Comparison of ENCODE assay signal across 24 cellular contexts in genomic region chr1:241270016-241270415, GRCh38.
"Had no signal": no experiment of that assay in that cellular context is flagged by ENCODE, and none has a peak within 500 bp of the region (broad histone marks: within the 10 kb centered on the region; RNA-seq: fewer than 3 reads in every experiment).

No MANE protein-coding gene starts in this region.

- ATAC-seq: activated CD4-positive, alpha-beta T cell treated with anti-CD3 and anti-CD28 coated beads for 36 hours; activated CD4-positive, CD25-positive, alpha-beta regulatory T cell treated with anti-CD3 and anti-CD28 coated beads, Interleukin-2, amount 50 U/mL, for 24 hours; activated CD8-positive, alpha-beta T cell treated with anti-CD3 and anti-CD28 coated beads, Interleukin-2, amount 10 ng/mL, durations not matched to agents 7 days and 5 days; activated naive CD4-positive, alpha-beta T cell treated with anti-CD3 and anti-CD28 coated beads, Interleukin-2, amount 50 U/mL, for 72 hours; body of pancreas; Panc1; WTC11 had no signal

- H3K27me3 Mint-ChIP-seq: activated CD4-positive, alpha-beta T cell treated with anti-CD3 and anti-CD28 coated beads for 36 hours; activated CD4-positive, alpha-beta T cell treated with anti-CD3 and anti-CD28 coated beads, Interleukin-2, amount 10 ng/mL, durations not matched to agents 7 days and 5 days; activated T-cell treated with anti-CD3 and anti-CD28 coated beads, Interleukin-2, amount 50 U/mL, for 24 hours had no signal

- H3K27ac Mint-ChIP-seq: activated CD4-positive, alpha-beta T cell treated with anti-CD3 and anti-CD28 coated beads for 36 hours; activated CD4-positive, alpha-beta T cell treated with anti-CD3 and anti-CD28 coated beads, Interleukin-2, amount 10 ng/mL, durations not matched to agents 7 days and 5 days; activated CD8-positive, alpha-beta T cell treated with anti-CD3 and anti-CD28 coated beads, Interleukin-2, amount 10 ng/mL, durations not matched to agents 7 days and 5 days; activated naive CD4-positive, alpha-beta T cell treated with anti-CD3 and anti-CD28 coated beads for 36 hours; activated naive CD4-positive, alpha-beta T cell treated with anti-CD3 and anti-CD28 coated beads, Interleukin-2, amount 50 U/mL, for 72 hours; activated T-cell treated with anti-CD3 and anti-CD28 coated beads, Interleukin-2, amount 50 U/mL, for 24 hours; activated T-helper 1 cell treated with anti-CD3 and anti-CD28 coated beads, Interleukin-12 subunit alpha, Interleukin-12 subunit beta, Interleukin-2, Interleukin-4 antibody, amounts not matched to agents 30 ng/mL and 10 ng/mL and 1 ng/mL, durations not matched to agents 14 hours and 24 hours and 36 hours; WTC11 had no signal

- DNase-seq: activated CD4-positive, alpha-beta T cell treated with anti-CD3 and anti-CD28 coated beads for 36 hours; activated CD4-positive, alpha-beta T cell treated with anti-CD3 and anti-CD28 coated beads, Interleukin-2, amount 10 ng/mL, durations not matched to agents 7 days and 5 days; activated CD4-positive, alpha-beta T cell treated with anti-CD3 and anti-CD28 coated beads, Interleukin-2, amount 50 U/mL, for 48 hours; activated CD8-positive, alpha-beta T cell treated with anti-CD3 and anti-CD28 coated beads, Interleukin-2, amount 10 ng/mL, durations not matched to agents 7 days and 5 days; activated gamma-delta T cell treated with Interleukin-2 at 50 U/mL for 16 hours; activated naive CD4-positive, alpha-beta T cell treated with anti-CD3 and anti-CD28 coated beads for 36 hours; activated T-cell treated with anti-CD3 and anti-CD28 coated beads, Interleukin-2, amount 50 U/mL, for 24 hours; adrenal gland; body of pancreas; Karpas-422; KBM-7; NCI-H1048; NCI-H1417; NCI-H187 treated with DMSO at 0.1 percent for 48 hours; NCI-H2171; NCI-H446; NCI-H510A treated with DMSO at 0.1 percent for 48 hours; SHP77; SJCRH30 had no signal

- H3K4me3 Mint-ChIP-seq: activated CD4-positive, alpha-beta T cell treated with anti-CD3 and anti-CD28 coated beads for 36 hours; activated CD4-positive, alpha-beta T cell treated with anti-CD3 and anti-CD28 coated beads, Interleukin-2, amount 10 ng/mL, durations not matched to agents 7 days and 5 days; activated CD8-positive, alpha-beta T cell treated with anti-CD3 and anti-CD28 coated beads, Interleukin-2, amount 10 ng/mL, durations not matched to agents 7 days and 5 days; activated naive CD4-positive, alpha-beta T cell treated with anti-CD3 and anti-CD28 coated beads for 36 hours; activated T-cell treated with anti-CD3 and anti-CD28 coated beads, Interleukin-2, amount 50 U/mL, for 24 hours; activated T-helper 1 cell treated with anti-CD3 and anti-CD28 coated beads, Interleukin-12 subunit alpha, Interleukin-12 subunit beta, Interleukin-2, Interleukin-4 antibody, amounts not matched to agents 30 ng/mL and 10 ng/mL and 1 ng/mL, durations not matched to agents 14 hours and 24 hours and 36 hours; WTC11 had no signal

- H3K4me1 Mint-ChIP-seq: activated CD4-positive, alpha-beta T cell treated with anti-CD3 and anti-CD28 coated beads for 36 hours; activated CD4-positive, alpha-beta T cell treated with anti-CD3 and anti-CD28 coated beads, Interleukin-2, amount 10 ng/mL, durations not matched to agents 7 days and 5 days had no signal
